ENCODE assay signal across 8 cellular contexts in the genomic region with DNA sequence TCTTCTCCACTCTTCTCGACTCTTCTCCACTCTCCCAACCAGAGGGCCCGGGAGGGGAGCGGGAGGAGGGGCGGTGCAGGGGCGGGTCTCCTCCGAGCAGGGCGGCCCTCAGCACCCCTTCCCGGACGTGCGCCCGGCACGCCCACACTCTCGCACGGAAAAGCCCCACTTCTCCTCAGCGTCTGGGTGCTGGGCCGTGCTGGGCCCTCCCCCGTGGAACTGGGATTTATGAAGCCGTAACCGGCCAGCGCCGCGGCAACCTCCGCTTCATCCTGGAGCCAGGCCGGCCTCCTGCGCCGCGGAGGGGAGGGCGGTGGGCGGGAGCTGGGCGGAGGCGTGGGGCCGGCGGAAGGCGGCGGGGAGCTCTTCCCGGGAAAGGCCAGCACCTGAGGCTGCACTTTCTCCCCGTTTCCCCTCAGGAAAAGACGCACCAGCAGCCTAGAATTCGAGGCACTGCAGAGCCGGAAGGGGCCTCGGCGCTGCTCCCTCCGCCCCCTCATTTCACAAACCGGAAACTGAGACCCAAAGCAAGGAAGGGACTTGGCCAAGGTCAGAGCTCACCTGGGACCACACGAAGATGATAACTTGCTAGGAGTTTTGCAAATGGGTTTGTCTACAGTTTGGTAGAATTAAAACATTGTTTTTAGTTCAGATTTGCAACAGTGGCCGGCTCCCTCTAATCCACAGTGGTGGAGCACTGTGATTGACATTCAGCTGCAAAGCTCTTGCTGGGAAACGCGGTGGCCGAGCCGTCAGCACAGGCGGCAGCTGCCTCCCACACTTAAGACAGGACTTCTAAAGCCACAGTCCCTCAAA. TPM values are rescaled to one million over a fixed set of nuclear protein-coding genes. Genes with fewer than 3 reads are reported as not detected.
A peak's percentile ranks its signal among the peaks of the same experiment; 100 is the strongest.
DNase-seq lines count a peak whose midpoint lies in the region; ATAC-seq and TF ChIP-seq lines count a peak whose summit lies in the region.

No MANE protein-coding gene starts in this region.

- no peaks in the 10 kb centered on the region for H3K9me3 Mint-ChIP-seq in endothelial cell (ENCODE audit: unreplicated experiment)

- peaks cover 16% of the 10 kb centered on the region for H3K4me1 Mint-ChIP-seq in endothelial cell (ENCODE audit: unreplicated experiment)

- H3K4me1 ChIP-seq in HAP-1: peaks cover 24% of the 10 kb centered on the region
- peaks cover 14% of the 10 kb centered on the region for H3K4me1 ChIP-seq in mucosa of descending colon (ENCODE audit: low read depth)

- in situ Hi-C loops in HAP-1 (cut with MboI; ENCODE audit: low sequenced_read_pairs): no loop called here

- H3K9me3 ChIP-seq in HAP-1 (no peaks in the 10 kb centered on the region), mucosa of descending colon (no peaks in the 10 kb centered on the region)

- H3K27me3 Mint-ChIP-seq in endothelial cell (ENCODE audit: unreplicated experiment): peaks cover 11% of the 10 kb centered on the region

- H3K4me3 Mint-ChIP-seq in endothelial cell (ENCODE audit: unreplicated experiment): peak overlapping the region; percentile 88

- DNase-seq in ELR (ENCODE audit: low read depth): peak; percentile 58
- peak; percentile 34 to 75 for DNase-seq in HAP-1 (ENCODE audit: low spot score in 2 of 2)
- peak; percentile 60 for DNase-seq in NCI-H146 (lab: John Stamatoyannopoulos, UW)
- DNase-seq in activated CD8-positive, alpha-beta memory T cell treated with anti-CD3 and anti-CD28 coated beads for 24 hours: peak; percentile 77
- DNase-seq in endothelial cell (ENCODE audit: low spot score): peak; percentile 69
- DNase-seq in mucosa of descending colon: peak; percentile 74 to 85 (median 83)
- DNase-seq in stimulated activated naive CD4-positive, alpha-beta T cell treated with Interleukin-2 at 50 U/mL for 16 hours (lab: John Stamatoyannopoulos, UW): peak; percentile 48
- DNase-seq in NCI-H446 treated with DMSO at 0.1 percent for 48 hours (lab: John Stamatoyannopoulos, UW): no peak

- H3K27ac Mint-ChIP-seq in endothelial cell (ENCODE audit: unreplicated experiment): no peak overlapping the region

- intact Hi-C loops in mucosa of descending colon (cut with DNase I, micrococcal nuclease): no loop called here

- H3K4me3 ChIP-seq in HAP-1: peak overlapping the region; percentile 44
- peak overlapping the region; percentile 26 for H3K4me3 ChIP-seq in mucosa of descending colon

- no peaks in the 10 kb centered on the region for H3K36me3 Mint-ChIP-seq in endothelial cell (ENCODE audit: low read depth, unreplicated experiment)

- H3K36me3 ChIP-seq in HAP-1 (replicated peaks) (no peaks in the 10 kb centered on the region), mucosa of descending colon (ENCODE audit: low read depth) (no peaks in the 10 kb centered on the region)

- H3K27me3 ChIP-seq in HAP-1 (ENCODE audit: low read depth): no peaks in the 10 kb centered on the region

- no peak for TF ChIP-seq CTCF in endothelial cell (IDR thresholded peaks at IDR 0.05; ENCODE audit: unreplicated experiment)
- no peak for TF ChIP-seq CTCF in mucosa of descending colon (IDR thresholded peaks at IDR 0.05)

- peak; percentile 80 for ATAC-seq in mucosa of descending colon

RNA-seq across cellular contexts. Expression of a gene that starts 31.6 kb away (rescaled TPM):
- total RNA-seq in endothelial cell (ENCODE audit: unreplicated experiment) (438 TPM), mucosa of descending colon (10 to 100 TPM in 1 of 3 donors, 1 to 10 TPM in 2; 5.4 to 62.7 (median 5.5) TPM)
